Comparison of ENCODE assay signal across 1 cellular context in the genomic region with DNA sequence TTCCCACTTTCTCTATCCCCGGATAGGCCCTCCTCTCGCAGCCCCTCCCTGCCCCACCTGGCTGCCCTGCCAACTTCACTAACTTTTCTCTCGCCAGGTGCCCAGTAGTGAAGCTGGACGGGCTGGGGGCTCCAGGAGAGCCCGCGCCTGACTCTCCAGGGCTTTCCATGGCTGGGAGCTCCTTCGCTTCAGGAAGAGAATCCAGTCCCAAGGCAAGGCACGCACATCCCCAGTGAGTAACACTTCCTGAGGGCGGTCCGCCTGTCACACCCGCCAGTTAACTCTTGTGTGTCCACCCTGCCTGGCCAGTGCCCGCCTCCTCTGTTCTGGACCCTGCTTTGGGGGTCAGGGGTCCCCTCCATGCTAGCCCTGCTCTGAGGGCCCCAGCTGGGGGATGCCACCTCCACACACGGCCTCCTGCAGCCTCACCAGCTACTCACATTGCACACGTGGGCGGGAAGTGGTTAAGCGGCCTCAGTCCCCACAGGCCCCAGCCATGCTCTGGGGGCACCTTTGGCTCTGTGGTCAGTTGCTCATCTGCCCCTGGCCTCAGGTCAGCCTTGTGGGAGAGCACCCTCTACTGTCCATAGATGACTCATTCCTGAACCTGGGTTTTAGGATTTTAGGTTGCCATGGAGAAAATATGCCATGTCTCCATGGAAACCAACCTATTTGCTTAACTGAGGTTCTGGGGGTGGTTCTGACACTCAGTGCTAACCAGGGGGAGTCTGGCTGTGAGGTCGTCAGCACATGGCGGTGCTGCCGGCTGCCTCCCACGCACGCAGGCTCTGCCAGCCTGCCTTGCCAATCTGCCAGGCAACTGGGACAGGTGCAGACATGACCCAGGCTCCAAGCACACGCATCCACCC.
TF ChIP-seq lines count a peak whose summit lies in the region.

A gene with protein sequence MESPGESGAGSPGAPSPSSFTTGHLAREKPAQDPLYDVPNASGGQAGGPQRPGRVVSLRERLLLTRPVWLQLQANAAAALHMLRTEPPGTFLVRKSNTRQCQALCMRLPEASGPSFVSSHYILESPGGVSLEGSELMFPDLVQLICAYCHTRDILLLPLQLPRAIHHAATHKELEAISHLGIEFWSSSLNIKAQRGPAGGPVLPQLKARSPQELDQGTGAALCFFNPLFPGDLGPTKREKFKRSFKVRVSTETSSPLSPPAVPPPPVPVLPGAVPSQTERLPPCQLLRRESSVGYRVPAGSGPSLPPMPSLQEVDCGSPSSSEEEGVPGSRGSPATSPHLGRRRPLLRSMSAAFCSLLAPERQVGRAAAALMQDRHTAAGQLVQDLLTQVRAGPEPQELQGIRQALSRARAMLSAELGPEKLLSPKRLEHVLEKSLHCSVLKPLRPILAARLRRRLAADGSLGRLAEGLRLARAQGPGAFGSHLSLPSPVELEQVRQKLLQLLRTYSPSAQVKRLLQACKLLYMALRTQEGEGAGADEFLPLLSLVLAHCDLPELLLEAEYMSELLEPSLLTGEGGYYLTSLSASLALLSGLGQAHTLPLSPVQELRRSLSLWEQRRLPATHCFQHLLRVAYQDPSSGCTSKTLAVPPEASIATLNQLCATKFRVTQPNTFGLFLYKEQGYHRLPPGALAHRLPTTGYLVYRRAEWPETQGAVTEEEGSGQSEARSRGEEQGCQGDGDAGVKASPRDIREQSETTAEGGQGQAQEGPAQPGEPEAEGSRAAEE (minus strand): TSS at position 201 of the 869 bp plus-strand sequence. CDS start 32 bp downstream, at position 169.

TF ChIP-seq in neural cell, 6 proteins besides CTCF, POLR2A, EP300 and RAD21 (continued from another document):
- TF ChIP-seq, protein P1, sequence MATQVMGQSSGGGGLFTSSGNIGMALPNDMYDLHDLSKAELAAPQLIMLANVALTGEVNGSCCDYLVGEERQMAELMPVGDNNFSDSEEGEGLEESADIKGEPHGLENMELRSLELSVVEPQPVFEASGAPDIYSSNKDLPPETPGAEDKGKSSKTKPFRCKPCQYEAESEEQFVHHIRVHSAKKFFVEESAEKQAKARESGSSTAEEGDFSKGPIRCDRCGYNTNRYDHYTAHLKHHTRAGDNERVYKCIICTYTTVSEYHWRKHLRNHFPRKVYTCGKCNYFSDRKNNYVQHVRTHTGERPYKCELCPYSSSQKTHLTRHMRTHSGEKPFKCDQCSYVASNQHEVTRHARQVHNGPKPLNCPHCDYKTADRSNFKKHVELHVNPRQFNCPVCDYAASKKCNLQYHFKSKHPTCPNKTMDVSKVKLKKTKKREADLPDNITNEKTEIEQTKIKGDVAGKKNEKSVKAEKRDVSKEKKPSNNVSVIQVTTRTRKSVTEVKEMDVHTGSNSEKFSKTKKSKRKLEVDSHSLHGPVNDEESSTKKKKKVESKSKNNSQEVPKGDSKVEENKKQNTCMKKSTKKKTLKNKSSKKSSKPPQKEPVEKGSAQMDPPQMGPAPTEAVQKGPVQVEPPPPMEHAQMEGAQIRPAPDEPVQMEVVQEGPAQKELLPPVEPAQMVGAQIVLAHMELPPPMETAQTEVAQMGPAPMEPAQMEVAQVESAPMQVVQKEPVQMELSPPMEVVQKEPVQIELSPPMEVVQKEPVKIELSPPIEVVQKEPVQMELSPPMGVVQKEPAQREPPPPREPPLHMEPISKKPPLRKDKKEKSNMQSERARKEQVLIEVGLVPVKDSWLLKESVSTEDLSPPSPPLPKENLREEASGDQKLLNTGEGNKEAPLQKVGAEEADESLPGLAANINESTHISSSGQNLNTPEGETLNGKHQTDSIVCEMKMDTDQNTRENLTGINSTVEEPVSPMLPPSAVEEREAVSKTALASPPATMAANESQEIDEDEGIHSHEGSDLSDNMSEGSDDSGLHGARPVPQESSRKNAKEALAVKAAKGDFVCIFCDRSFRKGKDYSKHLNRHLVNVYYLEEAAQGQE (IDR thresholded peaks at IDR 0.05; ENCODE audit: borderline replicate concordance): no peak
TF ChIP-seq in neural cell: peak in this region for 0.
